In the genomic region with DNA sequence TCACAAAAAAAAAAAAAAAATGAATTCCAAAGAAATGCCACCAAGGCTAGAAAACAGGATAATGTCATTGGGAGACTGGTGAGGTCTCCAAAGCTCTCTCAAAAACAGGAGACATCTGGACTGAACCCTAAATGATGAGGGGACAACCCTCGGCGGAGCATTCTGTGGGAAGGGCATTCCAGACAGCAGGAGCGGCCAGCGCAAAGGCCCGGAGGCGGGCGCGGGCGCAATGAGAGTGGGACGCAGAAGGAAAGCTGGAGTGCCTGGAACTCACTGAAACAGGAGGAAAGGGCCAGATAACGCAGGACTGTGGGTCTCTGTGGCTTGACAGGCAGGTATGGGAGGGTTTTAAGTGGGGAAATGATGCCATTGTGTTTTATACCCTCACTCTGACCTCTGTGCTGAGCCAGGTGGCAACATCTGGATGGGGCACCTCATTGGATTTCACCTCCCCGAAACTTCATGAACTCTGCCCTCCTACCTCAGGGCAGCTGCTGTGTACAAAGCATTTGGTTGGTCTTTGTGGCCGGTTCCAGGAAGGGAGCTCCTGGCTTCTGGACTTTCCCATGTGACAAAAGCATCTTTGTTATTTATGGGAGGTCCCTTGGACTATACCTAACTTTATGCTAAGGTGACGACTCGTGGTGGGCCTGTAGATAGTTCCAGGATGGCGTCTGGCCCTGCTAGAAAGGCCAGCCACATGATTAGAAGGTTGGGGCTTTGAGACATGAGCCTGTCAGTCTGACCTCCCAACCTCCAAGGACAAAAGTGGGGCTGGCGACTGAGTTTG, we compare ENCODE assay signal across 1 cellular context.
A peak's percentile ranks its signal among the peaks of the same experiment; 100 is the strongest.
TF ChIP-seq lines count a peak whose summit lies in the region.

No MANE protein-coding gene starts in this region.

TF ChIP-seq in HepG2, 621 proteins besides CTCF, POLR2A, EP300 and RAD21 (continued from another document):
- TF ChIP-seq, protein P1, sequence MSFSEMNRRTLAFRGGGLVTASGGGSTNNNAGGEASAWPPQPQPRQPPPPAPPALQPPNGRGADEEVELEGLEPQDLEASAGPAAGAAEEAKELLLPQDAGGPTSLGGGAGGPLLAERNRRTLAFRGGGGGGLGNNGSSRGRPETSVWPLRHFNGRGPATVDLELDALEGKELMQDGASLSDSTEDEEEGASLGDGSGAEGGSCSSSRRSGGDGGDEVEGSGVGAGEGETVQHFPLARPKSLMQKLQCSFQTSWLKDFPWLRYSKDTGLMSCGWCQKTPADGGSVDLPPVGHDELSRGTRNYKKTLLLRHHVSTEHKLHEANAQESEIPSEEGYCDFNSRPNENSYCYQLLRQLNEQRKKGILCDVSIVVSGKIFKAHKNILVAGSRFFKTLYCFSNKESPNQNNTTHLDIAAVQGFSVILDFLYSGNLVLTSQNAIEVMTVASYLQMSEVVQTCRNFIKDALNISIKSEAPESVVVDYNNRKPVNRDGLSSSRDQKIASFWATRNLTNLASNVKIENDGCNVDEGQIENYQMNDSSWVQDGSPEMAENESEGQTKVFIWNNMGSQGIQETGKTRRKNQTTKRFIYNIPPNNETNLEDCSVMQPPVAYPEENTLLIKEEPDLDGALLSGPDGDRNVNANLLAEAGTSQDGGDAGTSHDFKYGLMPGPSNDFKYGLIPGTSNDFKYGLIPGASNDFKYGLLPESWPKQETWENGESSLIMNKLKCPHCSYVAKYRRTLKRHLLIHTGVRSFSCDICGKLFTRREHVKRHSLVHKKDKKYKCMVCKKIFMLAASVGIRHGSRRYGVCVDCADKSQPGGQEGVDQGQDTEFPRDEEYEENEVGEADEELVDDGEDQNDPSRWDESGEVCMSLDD (CRISPR knock-in tag; IDR thresholded peaks at IDR 0.05; ENCODE audit: borderline replicate concordance), result no peak
- TF ChIP-seq ZNF564 (CRISPR knock-in tag; IDR thresholded peaks at IDR 0.05) (peak; percentile 98), FIP1L1 (IDR thresholded peaks at IDR 0.05; ENCODE audit: borderline replicate concordance, insufficient read depth, low read depth, low read length) (no peak)
